In the genomic region with DNA sequence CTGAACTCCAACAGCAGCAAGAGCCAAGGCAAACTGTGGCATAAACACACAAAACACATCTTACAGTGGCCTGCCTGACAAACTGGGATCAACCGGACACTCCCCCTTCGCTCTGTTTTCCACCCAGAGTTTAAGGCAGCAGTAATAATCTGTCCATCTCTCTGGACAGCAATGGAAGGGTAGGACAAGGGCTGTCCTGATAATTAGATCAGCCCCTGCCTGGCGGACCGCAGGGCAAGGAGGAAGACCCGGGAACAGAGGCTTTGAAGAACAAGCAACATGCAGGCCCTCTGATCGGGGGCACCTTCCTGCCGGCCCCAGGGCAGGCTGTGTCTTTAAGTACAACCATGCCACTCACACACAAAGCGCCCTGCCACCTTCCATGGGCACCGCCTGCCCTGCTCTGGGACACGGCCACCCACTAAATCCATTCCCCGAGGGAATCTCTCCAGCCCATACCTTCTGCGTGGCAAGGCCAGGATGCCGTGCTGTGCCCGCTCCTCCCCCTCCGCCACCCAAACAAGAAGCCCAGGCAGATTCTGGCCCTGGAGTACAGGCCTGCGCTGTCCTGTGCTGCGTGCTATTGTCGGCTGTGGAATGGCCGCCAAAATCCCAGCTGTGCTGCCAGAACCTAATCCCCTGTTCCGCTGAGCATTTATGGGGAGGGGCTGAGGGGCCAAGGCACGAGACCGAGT, we compare ENCODE assay signal across 8 cellular contexts. TPM values are rescaled to one million over a fixed set of nuclear protein-coding genes. Genes with fewer than 3 reads are reported as not detected.
DNase-seq lines count a peak whose midpoint lies in the region; ATAC-seq, FAIRE-seq and TF ChIP-seq lines count a peak whose summit lies in the region.

No MANE protein-coding gene starts in this region.

- no peak for FAIRE-seq in bronchial epithelial cell (lab: Jason Lieb, UNC)

- peak overlapping the region; percentile 45 for H3K4me3 ChIP-seq in bronchial epithelial cell (ENCODE audit: low read depth, low read length)
- peak overlapping the region; percentile 54 for H3K4me3 ChIP-seq in iPS-18c (ENCODE audit: insufficient read depth, low read depth, low read length)

- DNase-seq in GM03348 (ENCODE audit: low spot score), result peak; percentile 83
- DNase-seq in NCI-H1105 (lab: John Stamatoyannopoulos, UW), result peak; percentile 61
- DNase-seq in T1000 (lab: John Stamatoyannopoulos, UW), result peak; percentile 48
- DNase-seq in bronchial epithelial cell (ENCODE audit: low read depth), result peak; percentile 49
- DNase-seq in sciatic nerve (ENCODE audit: low spot score), result peak; percentile 82
- no peak for DNase-seq in NK-92 treated with Interleukin-12 subunit alpha and Interleukin-12 subunit beta, amount 100 ng/mL, for 24 hours (lab: John Stamatoyannopoulos, UW)

- no peaks in the 10 kb centered on the region for H3K27me3 ChIP-seq in bronchial epithelial cell (ENCODE audit: control insufficient read depth, insufficient read depth, low read length)

- intact Hi-C loops in sciatic nerve (cut with DNase I), result no loop called here

- TF ChIP-seq CTCF in bronchial epithelial cell (IDR thresholded peaks at IDR 0.05; ENCODE audit: insufficient read depth, low read length, severe bottlenecking), result no peak

- ATAC-seq in sciatic nerve, result peak; percentile 62
- ATAC-seq in HG02571 (IDR thresholded peaks at IDR 0.05; ENCODE audit: unreplicated experiment), result no peak

- H3K9me3 ChIP-seq in iPS-18c (ENCODE audit: control insufficient read depth, insufficient read depth, low read length), result no peaks in the 10 kb centered on the region

- H3K36me3 ChIP-seq in bronchial epithelial cell (ENCODE audit: control insufficient read depth, insufficient read depth, low read length), result peaks cover under 1% of the 10 kb centered on the region

RNA-seq across cellular contexts. Expression of gene NUMA1, which starts 38.8 kb away (rescaled TPM):
- total RNA-seq in bronchial epithelial cell (52.7 and 79.1 TPM in 2 replicates), sciatic nerve (241 TPM)

RNA-seq across cellular contexts. Expression of gene LRRC51, which starts 39.1 kb away (rescaled TPM):
- total RNA-seq in bronchial epithelial cell, result 2.6 and 3.2 TPM in 2 replicates
- 8.7 TPM for total RNA-seq in sciatic nerve

RNA-seq across cellular contexts. Expression of gene IL18BP, which starts 42.8 kb away (rescaled TPM):
- total RNA-seq in bronchial epithelial cell (1.4 and 2.1 TPM in 2 replicates), sciatic nerve (13.5 TPM)
